Comparison of ENCODE assay signal across 15 cellular contexts in the genomic region with DNA sequence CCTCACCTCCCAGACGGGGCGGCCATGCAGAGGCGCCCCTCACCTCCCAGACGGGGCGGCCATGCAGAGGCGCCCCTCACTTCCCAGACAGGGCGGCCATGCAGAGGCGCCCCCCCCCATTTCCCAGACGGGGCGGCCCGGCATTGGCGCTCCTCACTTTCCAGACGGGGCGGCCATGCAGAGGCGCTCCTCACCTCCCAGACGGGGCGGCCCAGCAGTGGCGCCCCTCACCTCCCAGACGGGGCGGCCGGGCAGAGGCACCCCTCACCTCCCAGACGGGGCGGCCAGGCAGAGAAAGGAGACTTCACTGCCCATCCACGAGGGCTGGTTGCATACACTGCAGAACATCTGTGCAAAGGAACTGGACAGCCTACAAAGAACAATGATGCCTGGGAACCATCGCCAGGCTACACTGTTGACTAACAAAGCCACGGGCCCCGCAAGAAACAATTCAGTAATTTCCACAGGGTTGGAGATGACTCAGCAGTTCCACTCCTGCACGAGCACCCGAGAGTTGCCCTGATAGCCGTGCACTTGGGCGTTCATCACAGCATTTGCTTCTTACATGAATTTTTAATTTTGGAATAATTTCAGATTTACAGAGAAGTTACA. TPM values are rescaled to one million over a fixed set of nuclear protein-coding genes. Genes with fewer than 3 reads are reported as not detected.
A peak's percentile ranks its signal among the peaks of the same experiment; 100 is the strongest.
DNase-seq lines count a peak whose midpoint lies in the region; ATAC-seq, FAIRE-seq and TF ChIP-seq lines count a peak whose summit lies in the region.
"Had no signal": no experiment of that assay in that cellular context is flagged by ENCODE, and none has a peak within 500 bp of the region (broad histone marks: within the 10 kb centered on the region; RNA-seq: fewer than 3 reads in every experiment).

No MANE protein-coding gene starts in this region.

- peak; percentile 77 for DNase-seq in AG08395 (ENCODE audit: low spot score)
- DNase-seq in GM23248, result peak; percentile 83
- DNase-seq in K562 (ENCODE audit: extremely low read depth in 1 of 4, low spot score in 3 of 4), result peak; percentile 27 to 57 (median 38)
- peak; percentile 29 for DNase-seq in kidney glomerular epithelial cell (lab: John Stamatoyannopoulos, UW)
- DNase-seq in NCI-H1105 (lab: John Stamatoyannopoulos, UW), result no peak
- no peak for DNase-seq in HAP-1 (ENCODE audit: low spot score in 2 of 2)
- DNase-seq: activated effector memory CD4-positive, alpha-beta T cell treated with Interleukin-2 at 50 U/mL for 16 hours; NCI-H1105 treated with DMSO at 0.1 percent for 48 hours; occipital lobe; Peyer's patch; trophoblast cell had no signal

- intact Hi-C loops in K562 (cut with micrococcal nuclease), result loop anchor here (5.0 kb wide), 1 partner anchor 35 kb away; no protein-coding TSS in a partner anchor

- H3K36me3 ChIP-seq in GM23248 (ENCODE audit: low read depth) (no peaks in the 10 kb centered on the region), K562 (ENCODE audit: control insufficient read depth, insufficient read depth, low read length) (no peaks in the 10 kb centered on the region), HAP-1 (replicated peaks) (no peaks in the 10 kb centered on the region)
- H3K36me3 ChIP-seq: Peyer's patch had no signal

- 25 to 45% methylated on average over 15 to 29 of the region's 31 CpGs for WGBS in GM23248 (ENCODE audit: low coverage in 1 of 2, low lambda C conversion rate in 2 of 2, missing lambda C conversion rate in 2 of 2), 2 experiments
- WGBS in K562 (ENCODE audit: insufficient coverage, low coverage, missing lambda C conversion rate), result 29% methylated on average over 13 of the region's 31 CpGs

- no peak for TF ChIP-seq CTCF in K562 (IDR thresholded peaks at IDR 0.05 in 2 of 3, conservative IDR thresholded peaks at IDR 0.05 in 1 of 3; ENCODE audit: insufficient read depth in 2 of 3, low read depth in 1 of 3, low read length in 3 of 3)

- peak in 1 of 2 experiments; percentile 23; a peak in 1 of 4 replicates for TF ChIP-seq RAD21 in K562 (CRISPR knock-in tag; conservative IDR thresholded peaks at IDR 0.05 in 1 of 2, IDR thresholded peaks at IDR 0.05 in 1 of 2)

- no peaks in the 10 kb centered on the region for H3K79me2 ChIP-seq in GM23248 (ENCODE audit: insufficient read depth)
- H3K79me2 ChIP-seq in K562 (ENCODE audit: control insufficient read depth, insufficient read depth, low read length), result no peaks in the 10 kb centered on the region

- H3F3A ChIP-seq in GM23248 (ENCODE audit: insufficient read depth), result no peaks in the 10 kb centered on the region

- H3K27ac ChIP-seq in GM23248 (no peak overlapping the region), K562 (ENCODE audit: extremely low read depth, low read depth, low read length) (no peak overlapping the region)
- H3K27ac ChIP-seq: Peyer's patch had no signal

- H3K4me2 ChIP-seq in GM23248 (ENCODE audit: unreplicated experiment), result no peak overlapping the region
- H3K4me2 ChIP-seq in K562 (ENCODE audit: insufficient read depth, low read length), result no peak overlapping the region

- no peak overlapping the region for H3K9ac ChIP-seq in GM23248
- H3K9ac ChIP-seq in K562 (ENCODE audit: insufficient read depth in 1 of 2, low read depth in 2 of 2, low read length in 2 of 2), result no peak overlapping the region

- H3K9me3 ChIP-seq in GM23248 (ENCODE audit: low read depth), result no peaks in the 10 kb centered on the region
- no peaks in the 10 kb centered on the region for H3K9me3 ChIP-seq in K562 (replicated peaks; ENCODE audit: control insufficient read depth, insufficient read depth, low read depth, low read length)
- H3K9me3 ChIP-seq in HAP-1, result no peaks in the 10 kb centered on the region
- H3K9me3 ChIP-seq: Peyer's patch had no signal

- no peaks in the 10 kb centered on the region for H3K9me2 ChIP-seq in GM23248 (ENCODE audit: insufficient read depth)

- TF ChIP-seq EP300 in K562 (IDR thresholded peaks at IDR 0.05; ENCODE audit: low read length), result no peak

- H3K4me1 ChIP-seq in GM23248 (ENCODE audit: insufficient read depth) (no peaks in the 10 kb centered on the region), K562 (replicated peaks in 1 of 2; ENCODE audit: control insufficient read depth in 2 of 2, insufficient read depth in 2 of 2, low read length in 2 of 2) (peaks cover 8 to 13% of the 10 kb centered on the region in 2 experiments; a peak in 4 of 5 replicates), HAP-1 (no peaks in the 10 kb centered on the region)
- H3K4me1 ChIP-seq: Peyer's patch had no signal

- no peaks in the 10 kb centered on the region for H3K9me1 ChIP-seq in K562 (ENCODE audit: control insufficient read depth, insufficient read depth, low read length)

- ATAC-seq in K562 (peak; percentile 74), HG03439 (IDR thresholded peaks at IDR 0.05; ENCODE audit: unreplicated experiment) (no peak), HG03354 (IDR thresholded peaks at IDR 0.05; ENCODE audit: poor library complexity, severe bottlenecking, unreplicated experiment) (no peak)

- H4K20me1 ChIP-seq in GM23248 (ENCODE audit: insufficient read depth), result no peaks in the 10 kb centered on the region
- no peaks in the 10 kb centered on the region for H4K20me1 ChIP-seq in K562 (replicated peaks; ENCODE audit: control insufficient read depth, insufficient read depth, low read length)

- no TSS peak for BruUV-seq in K562 (replicated peaks; lab: Mats Ljungman, UMichigan)

- peak; percentile 80 for FAIRE-seq in K562 (lab: Jason Lieb, UNC)
- FAIRE-seq: D721Med, islet of Langerhans had no signal

- CTCF ChIA-PET in K562 (lab: Yijun Ruan, JAX; ENCODE audit: low intra/inter-chr PET ratio), result interaction anchor here (0.6 kb wide), 1 partner anchor 216 kb away, joined by 3 read pairs; no protein-coding TSS in a partner anchor

- H3K27me3 ChIP-seq in GM23248 (replicated peaks; ENCODE audit: insufficient read depth), result no peaks in the 10 kb centered on the region; the same call in 1 of the 2 replicates
- H3K27me3 ChIP-seq in K562 (ENCODE audit: control insufficient read depth in 2 of 2, insufficient read depth in 2 of 2, low read length in 2 of 2), result peaks cover 8 to 19% of the 10 kb centered on the region in 2 experiments; a peak in 4 of 5 replicates
- H3K27me3 ChIP-seq in HAP-1 (ENCODE audit: low read depth), result no peaks in the 10 kb centered on the region
- H3K27me3 ChIP-seq: Peyer's patch had no signal

- no peak for TF ChIP-seq POLR2A in K562 (conservative IDR thresholded peaks at IDR 0.05)

- H2AFZ ChIP-seq in GM23248 (no peak overlapping the region), K562 (ENCODE audit: low read depth, low read length) (no peak overlapping the region)

- in situ Hi-C loops in GM23248 (cut with MboI), result no loop called here
- in situ Hi-C loops in K562 (cut with MboI), result no loop called here
- in situ Hi-C loops in HAP-1 (cut with MboI; ENCODE audit: low sequenced_read_pairs), result loop anchor here (25.0 kb wide), 1 partner anchor 955 kb away; no protein-coding TSS in a partner anchor

- H3K4me3 ChIP-seq in GM23248 (no peak overlapping the region), K562 (no peak overlapping the region), HAP-1 (no peak overlapping the region)
- H3K4me3 ChIP-seq: Peyer's patch had no signal

- POLR2A ChIA-PET in K562 (lab: Yijun Ruan, JAX), result no interaction called here

TF ChIP-seq in K562, 482 proteins besides CTCF, POLR2A, EP300 and RAD21 (continues in another document):
- TF ChIP-seq FOXJ2 (tag; IDR thresholded peaks at IDR 0.05), result peak; percentile 81
- TF ChIP-seq MAFK (IDR thresholded peaks at IDR 0.05; ENCODE audit: low read length), result peak; percentile 86
- TF ChIP-seq NFE2L1 (tag; IDR thresholded peaks at IDR 0.05; ENCODE audit: borderline replicate concordance, low read depth), result peak; percentile 88
- TF ChIP-seq SOX6 (IDR thresholded peaks at IDR 0.05), result 0 out of 2 replicates have a peak, but pooled peaks have one; percentile 37
- no peak for TF ChIP-seq ZNF282 (CRISPR knock-in tag; IDR thresholded peaks at IDR 0.05)
- TF ChIP-seq ZNF324 (CRISPR knock-in tag; IDR thresholded peaks at IDR 0.05), result no peak
- TF ChIP-seq SRSF1 (IDR thresholded peaks at IDR 0.05; ENCODE audit: low read depth, low read length), result no peak
- TF ChIP-seq TEAD4 (IDR thresholded peaks at IDR 0.05; ENCODE audit: low read length), result no peak
- no peak for TF ChIP-seq TEAD4 (CRISPR knock-in tag; IDR thresholded peaks at IDR 0.05; ENCODE audit: borderline replicate concordance)
- TF ChIP-seq, protein P1, sequence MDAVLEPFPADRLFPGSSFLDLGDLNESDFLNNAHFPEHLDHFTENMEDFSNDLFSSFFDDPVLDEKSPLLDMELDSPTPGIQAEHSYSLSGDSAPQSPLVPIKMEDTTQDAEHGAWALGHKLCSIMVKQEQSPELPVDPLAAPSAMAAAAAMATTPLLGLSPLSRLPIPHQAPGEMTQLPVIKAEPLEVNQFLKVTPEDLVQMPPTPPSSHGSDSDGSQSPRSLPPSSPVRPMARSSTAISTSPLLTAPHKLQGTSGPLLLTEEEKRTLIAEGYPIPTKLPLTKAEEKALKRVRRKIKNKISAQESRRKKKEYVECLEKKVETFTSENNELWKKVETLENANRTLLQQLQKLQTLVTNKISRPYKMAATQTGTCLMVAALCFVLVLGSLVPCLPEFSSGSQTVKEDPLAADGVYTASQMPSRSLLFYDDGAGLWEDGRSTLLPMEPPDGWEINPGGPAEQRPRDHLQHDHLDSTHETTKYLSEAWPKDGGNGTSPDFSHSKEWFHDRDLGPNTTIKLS (IDR thresholded peaks at IDR 0.05; ENCODE audit: borderline replicate concordance, low read depth), result no peak

RNA-seq across cellular contexts. Expression of a gene that starts 58.7 kb away (rescaled TPM):
- total RNA-seq in GM23248 (2014; rRNA removed; shearing (Covaris generic)), result 249 and 315 TPM in 2 replicates
- 267 and 268 TPM in 2 replicates for polyA plus RNA-seq in GM23248 (2016; fragmentation: Nextera tagmentation; extraction: Ambion mirVana)
- 847 and 1,186 TPM in 2 replicates for total RNA-seq in K562 (2011; cell fraction: chromatin; rRNA removed; ENCODE audit: low replicate concordance)
- total RNA-seq in K562 (2011; cell fraction: nucleolus; rRNA removed), result 519 and 540 TPM in 2 replicates
- total RNA-seq in K562 (2011; cell fraction: nucleoplasm; rRNA removed), result 720 and 885 TPM in 2 replicates
- 114 and 127 TPM in 2 replicates for total RNA-seq in K562 (2014; rRNA removed)
- total RNA-seq in K562 (2014; rRNA removed; fragmentation: Illumina TruSeq; extraction: Trizol), result 92.4 and 92.6 TPM in 2 replicates
- 104 and 110 TPM in 2 replicates for total RNA-seq in K562 (2015; rRNA removed; fragmentation: Illumina TruSeq; extraction: Trizol)
- total RNA-seq in K562 (2021), result 146 and 158 TPM in 2 replicates
- polyA plus RNA-seq in K562 (2011; rRNA removed), result 90.1 and 102 TPM in 2 replicates
- polyA plus RNA-seq in K562 (2011; cell fraction: cytosol; rRNA removed), result 58.6 and 59.0 TPM in 2 replicates
- 564 and 672 TPM in 2 replicates for polyA plus RNA-seq in K562 (2011; cell fraction: nucleus; rRNA removed)
- polyA plus RNA-seq in K562 (2012), result 106 and 146 TPM in 2 replicates
- 99.7 and 102 TPM in 2 replicates for polyA plus RNA-seq in K562 (2014; fragmentation: Illumina TruSeq; extraction: Trizol)
- polyA plus RNA-seq in K562 (2014; fragmentation: Nextera tagmentation; extraction: Ambion mirVana), result 10 to 100 TPM in 1 of 2 experiments, 1 to 10 TPM in 1; 9.9 to 23.1 TPM
- polyA plus RNA-seq in K562 (2014; rRNA removed), result 149 and 157 TPM in 2 replicates
- polyA minus RNA-seq in K562 (2011; rRNA and poly(A)+ RNA removed), result 134 and 158 TPM in 2 replicates
- 44.2 and 52.6 TPM in 2 replicates for polyA minus RNA-seq in K562 (2011; cell fraction: cytosol; rRNA and poly(A)+ RNA removed)
- 171 and 217 TPM in 2 replicates for polyA minus RNA-seq in K562 (2011; cell fraction: nucleus; rRNA and poly(A)+ RNA removed)

Comparison
In these comparisons a context has a peak if more than half of its experiments do, and no peak if none do; other contexts are left out.
1. DNase-seq: peak in AG08395 (single experiment), GM23248 (single experiment), K562 (4 of 4) and kidney glomerular epithelial cell (single experiment); none in NCI-H1105 (single experiment) and HAP-1 (0 of 2).